7 cellular contexts compared by ENCODE assay signal in the genomic region with DNA sequence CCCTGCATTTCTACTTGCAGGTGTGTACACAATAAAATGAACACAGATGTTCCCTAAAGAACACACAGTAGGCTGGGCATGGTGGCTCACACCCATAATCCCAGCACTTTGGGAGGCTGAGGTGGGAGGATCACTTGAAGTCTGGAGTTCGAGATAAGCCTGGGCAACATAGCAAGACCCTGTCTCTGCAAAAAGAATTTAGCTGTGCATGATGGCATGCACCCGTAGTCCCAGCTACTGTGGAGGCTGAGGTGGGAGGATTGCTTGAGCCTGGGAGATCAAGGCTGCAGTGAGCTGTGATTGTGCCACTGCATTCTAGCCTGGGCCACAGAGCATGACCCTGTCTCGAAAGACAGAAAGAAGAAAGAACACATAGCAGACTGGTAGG.
DNase-seq lines count a peak whose midpoint lies in the region; ATAC-seq, FAIRE-seq and TF ChIP-seq lines count a peak whose summit lies in the region.
"Not testable (repeated sequence)": the region's sequence is repeated elsewhere in the genome, so short reads cannot be mapped to it uniquely, and the experiment has no call there.

No MANE protein-coding gene starts in this region.

- in situ Hi-C loops in K562 (cut with MboI): not testable (repeated sequence)

- H3K4me1 ChIP-seq in CD8-positive, alpha-beta T cell (ENCODE audit: insufficient read depth, low read length); naive thymus-derived CD4-positive, alpha-beta T cell (ENCODE audit: control insufficient read depth in 2 of 2, insufficient read depth in 2 of 2, low read length in 2 of 2): not testable (repeated sequence)
- H3K4me1 ChIP-seq in K562 (replicated peaks in 1 of 2; ENCODE audit: control insufficient read depth in 2 of 2, insufficient read depth in 2 of 2, low read length in 2 of 2): peaks cover 8 to 11% of the 10 kb centered on the region in 2 experiments; a peak in 4 of 5 replicates

- not testable (repeated sequence) for H3K4me3 Mint-ChIP-seq in CD14-positive monocyte; CD8-positive, alpha-beta T cell; T-helper 17 cell; naive thymus-derived CD4-positive, alpha-beta T cell

- FAIRE-seq in K562 (lab: Jason Lieb, UNC): not testable (repeated sequence)

- H3K9me3 Mint-ChIP-seq in CD14-positive monocyte; CD8-positive, alpha-beta T cell; naive thymus-derived CD4-positive, alpha-beta T cell: not testable (repeated sequence)

- not testable (repeated sequence) for ATAC-seq in CD8-positive, alpha-beta T cell; T-helper 17 cell; K562; naive thymus-derived CD4-positive, alpha-beta T cell

- not testable (repeated sequence) for H3K36me3 Mint-ChIP-seq in CD14-positive monocyte; T-helper 17 cell (ENCODE audit: low read depth)
- peaks cover 59% of the 10 kb centered on the region for H3K36me3 Mint-ChIP-seq in CD8-positive, alpha-beta T cell
- H3K36me3 Mint-ChIP-seq in naive thymus-derived CD4-positive, alpha-beta T cell: peaks cover 1 to 53% (median 28%) of the 10 kb centered on the region in 5 donors

- not testable (repeated sequence) for H2AFZ ChIP-seq in K562 (ENCODE audit: low read depth, low read length)

- H3K9me3 ChIP-seq in CD8-positive, alpha-beta T cell (ENCODE audit: low read length); T-helper 17 cell (ENCODE audit: control insufficient read depth, low read length, poor library complexity, severe bottlenecking); K562 (replicated peaks; ENCODE audit: control insufficient read depth, insufficient read depth, low read depth, low read length); naive thymus-derived CD4-positive, alpha-beta T cell (ENCODE audit: control insufficient read depth in 2 of 3, low read length in 3 of 3): not testable (repeated sequence)

- not testable (repeated sequence) for H3K79me2 ChIP-seq in K562 (ENCODE audit: control insufficient read depth, insufficient read depth, low read length)

- TF ChIP-seq POLR2A in K562 (conservative IDR thresholded peaks at IDR 0.05): not testable (repeated sequence)

- peaks cover 24% of the 10 kb centered on the region for H3K36me3 ChIP-seq in CD8-positive, alpha-beta T cell (ENCODE audit: insufficient read depth, low read length)
- peaks cover 44% of the 10 kb centered on the region for H3K36me3 ChIP-seq in K562 (ENCODE audit: control insufficient read depth, insufficient read depth, low read length)
- peaks cover 0 to 33% (median 0%) of the 10 kb centered on the region in 3 experiments for H3K36me3 ChIP-seq in naive thymus-derived CD4-positive, alpha-beta T cell (ENCODE audit: control insufficient read depth in 2 of 3, insufficient read depth in 3 of 3, low read length in 3 of 3)

- peak overlapping the region in 1 of 7 donors; percentile 47 for H3K27ac Mint-ChIP-seq in CD14-positive monocyte
- peak overlapping the region; percentile 52 for H3K27ac Mint-ChIP-seq in CD8-positive, alpha-beta T cell
- peak overlapping the region; percentile 16 for H3K27ac Mint-ChIP-seq in T-helper 17 cell
- peak overlapping the region in 8 of 9 donors; percentile 48 to 81 (median 69) for H3K27ac Mint-ChIP-seq in naive thymus-derived CD4-positive, alpha-beta T cell

- 94% methylated on average over 3 of the region's 3 CpGs for WGBS in K562 (ENCODE audit: insufficient coverage, low coverage, missing lambda C conversion rate)

- DNase-seq in CD14-positive monocyte (ENCODE audit: low spot score) (peak; percentile 10), islet precursor cell (peak; percentile 11), posterior vena cava (ENCODE audit: low spot score) (peak; percentile 38)
- DNase-seq in CD8-positive, alpha-beta T cell; T-helper 17 cell; K562 (ENCODE audit: extremely low read depth in 1 of 4, low spot score in 3 of 4); naive thymus-derived CD4-positive, alpha-beta T cell: not testable (repeated sequence)

- H3K4me3 ChIP-seq in CD8-positive, alpha-beta T cell (ENCODE audit: low read depth, low read length); K562; naive thymus-derived CD4-positive, alpha-beta T cell (ENCODE audit: low read length): not testable (repeated sequence)

- not testable (repeated sequence) for BruUV-seq in K562 (replicated peaks; lab: Mats Ljungman, UMichigan)

- not testable (repeated sequence) for H3K9me1 ChIP-seq in K562 (ENCODE audit: control insufficient read depth, insufficient read depth, low read length)

- H3K27ac ChIP-seq in CD8-positive, alpha-beta T cell (ENCODE audit: low read depth, low read length); K562 (ENCODE audit: extremely low read depth, low read depth, low read length); naive thymus-derived CD4-positive, alpha-beta T cell (ENCODE audit: low read depth, low read length): not testable (repeated sequence)

- TF ChIP-seq EP300 in K562 (IDR thresholded peaks at IDR 0.05; ENCODE audit: low read length): not testable (repeated sequence)

- H3K9ac ChIP-seq in K562 (ENCODE audit: insufficient read depth in 1 of 2, low read depth in 2 of 2, low read length in 2 of 2): not testable (repeated sequence)

- TF ChIP-seq CTCF in CD14-positive monocyte (IDR thresholded peaks at IDR 0.05); CD8-positive, alpha-beta T cell (IDR thresholded peaks at IDR 0.05); K562 (IDR thresholded peaks at IDR 0.05 in 2 of 3, conservative IDR thresholded peaks at IDR 0.05 in 1 of 3; ENCODE audit: insufficient read depth in 2 of 3, low read depth in 1 of 3, low read length in 3 of 3): not testable (repeated sequence)

- H3K27me3 ChIP-seq in CD8-positive, alpha-beta T cell (ENCODE audit: insufficient read depth, low read length); K562 (ENCODE audit: control insufficient read depth in 2 of 2, insufficient read depth in 2 of 2, low read length in 2 of 2); naive thymus-derived CD4-positive, alpha-beta T cell (ENCODE audit: control insufficient read depth in 2 of 2, insufficient read depth in 2 of 2, low read length in 2 of 2): not testable (repeated sequence)

- intact Hi-C loops in CD14-positive monocyte (cut with micrococcal nuclease); CD8-positive, alpha-beta T cell (cut with DNase I, micrococcal nuclease); K562 (cut with micrococcal nuclease); naive thymus-derived CD4-positive, alpha-beta T cell (cut with micrococcal nuclease); posterior vena cava (cut with DNase I): not testable (repeated sequence)

- not testable (repeated sequence) for H4K20me1 ChIP-seq in K562 (replicated peaks; ENCODE audit: control insufficient read depth, insufficient read depth, low read length)

- not testable (repeated sequence) for H3K4me2 ChIP-seq in K562 (ENCODE audit: insufficient read depth, low read length)

- CTCF ChIA-PET in CD8-positive, alpha-beta T cell (lab: Charles Lee): interaction anchor here (0.9 to 1.4 kb wide), 3 partner anchors 9 to 17 kb away, joined by 3 to 4 read pairs (median 3); no protein-coding TSS in a partner anchor
- CTCF ChIA-PET in K562 (lab: Yijun Ruan, JAX; ENCODE audit: low intra/inter-chr PET ratio): not testable (repeated sequence)
- CTCF ChIA-PET in naive thymus-derived CD4-positive, alpha-beta T cell (lab: Charles Lee): interaction anchor here (0.6 to 1.2 kb wide), 2 partner anchors 8 to 161 kb away, joined by 3 read pairs; no protein-coding TSS in a partner anchor

- POLR2A ChIA-PET in CD8-positive, alpha-beta T cell (lab: Charles Lee); K562 (lab: Yijun Ruan, JAX): not testable (repeated sequence)
- POLR2A ChIA-PET in naive thymus-derived CD4-positive, alpha-beta T cell (lab: Charles Lee): interaction anchor here (0.8 to 1.7 kb wide), 2 partner anchors 17 to 31 kb away, joined by 3 to 5 read pairs; no protein-coding TSS in a partner anchor

- H3K27me3 Mint-ChIP-seq in CD14-positive monocyte (ENCODE audit: low read depth in 3 of 3); CD8-positive, alpha-beta T cell (ENCODE audit: low read depth); T-helper 17 cell; naive thymus-derived CD4-positive, alpha-beta T cell: not testable (repeated sequence)

- H3K4me1 Mint-ChIP-seq in CD14-positive monocyte (peaks cover 15% of the 10 kb centered on the region), T-helper 17 cell (peaks cover 25% of the 10 kb centered on the region)
- H3K4me1 Mint-ChIP-seq in CD8-positive, alpha-beta T cell (ENCODE audit: low read depth): peaks cover 34% of the 10 kb centered on the region
- peaks cover 6 to 73% (median 42%) of the 10 kb centered on the region in 7 donors for H3K4me1 Mint-ChIP-seq in naive thymus-derived CD4-positive, alpha-beta T cell

- TF ChIP-seq RAD21 in K562 (CRISPR knock-in tag; conservative IDR thresholded peaks at IDR 0.05 in 1 of 2, IDR thresholded peaks at IDR 0.05 in 1 of 2): not testable (repeated sequence)

TF ChIP-seq in K562, 482 proteins besides CTCF, POLR2A, EP300 and RAD21:
- TF ChIP-seq KDM1A (IDR thresholded peaks at IDR 0.05) (0 out of 4 replicates have a peak, but pooled peaks of 1 of the 2 experiments have one; percentile 15), ZNF121 (CRISPR knock-in tag; conservative IDR thresholded peaks at IDR 0.05) (peak; percentile 91), RBM25 (IDR thresholded peaks at IDR 0.05; ENCODE audit: low read depth, low read length, severe bottlenecking) (peak; percentile 26)
